ENCODE assay signal across 15 cellular contexts in the genomic region with DNA sequence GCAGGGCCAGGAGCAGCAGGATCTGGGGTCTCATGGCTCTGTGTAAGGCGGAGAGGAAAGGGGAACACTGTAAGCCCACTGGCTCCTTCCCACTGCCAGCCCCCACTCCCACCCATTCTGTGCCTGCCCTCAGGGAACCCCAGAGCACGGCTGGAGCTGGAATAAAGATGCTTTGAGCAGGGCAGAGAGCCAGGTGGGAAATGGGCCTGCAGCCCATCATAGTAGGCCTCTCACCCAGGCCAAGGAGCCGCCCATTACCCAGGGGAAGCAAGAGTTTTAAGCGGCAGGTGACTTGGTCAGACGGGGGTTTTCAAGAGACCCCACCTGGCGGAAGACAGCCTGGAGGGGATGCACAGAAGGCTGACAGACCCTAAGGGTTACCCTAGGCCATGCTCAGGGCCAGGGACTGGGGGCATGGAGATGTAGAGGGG. TPM values are rescaled to one million over a fixed set of nuclear protein-coding genes. Genes with fewer than 3 reads are reported as not detected.
DNase-seq lines count a peak whose midpoint lies in the region; ATAC-seq, FAIRE-seq and TF ChIP-seq lines count a peak whose summit lies in the region.
"Had no signal": no experiment of that assay in that cellular context is flagged by ENCODE, and none has a peak within 500 bp of the region (broad histone marks: within the 10 kb centered on the region; RNA-seq: fewer than 3 reads in every experiment).

No MANE protein-coding gene starts in this region.

- H3K36me3 ChIP-seq in heart right ventricle (peaks cover 0 to 46% (median 7%) of the 10 kb centered on the region in 9 donors), skeletal muscle tissue (ENCODE audit: control insufficient read depth in 3 of 3, insufficient read depth in 3 of 3, low read length in 3 of 3) (peaks cover 2 to 12% (median 4%) of the 10 kb centered on the region in 3 donors)

- peaks cover 31% of the 10 kb centered on the region for H3K27me3 Mint-ChIP-seq in activated B cell treated with CpG ODN at 0.5 μM for 24 hours

- DNase-seq in D721Med (ENCODE audit: insufficient read length, low spot score) (peak; percentile 3), activated B cell treated with CpG ODN at 0.5 μM for 24 hours (peak; percentile 14), heart right ventricle (no peak), AG20443 (ENCODE audit: low spot score) (no peak), NCI-H524 treated with DMSO at 0.1 percent for 48 hours (lab: John Stamatoyannopoulos, UW) (no peak), NCI-H187 (lab: John Stamatoyannopoulos, UW) (no peak)
- no peak for DNase-seq in stimulated activated CD4-positive, alpha-beta T cell treated with anti-CD3 and anti-CD28 coated beads, Interleukin-12 subunit alpha, Interleukin-12 subunit beta, amount 100 ng/mL, for 4 hours
- DNase-seq: activated naive CD4-positive, alpha-beta T cell treated with anti-CD3 and anti-CD28 coated beads, Interleukin-2, amount 50 U/mL, for 16 hours; CD4-positive, alpha-beta memory T cell; GF-D8; NCI-H2029; NK-92 treated with Interleukin-12 subunit alpha and Interleukin-12 subunit beta, amount 100 ng/mL, for 24 hours; SW 1271 had no signal

- H3K9me3 ChIP-seq in heart right ventricle (no peaks in the 10 kb centered on the region), skeletal muscle tissue (ENCODE audit: control insufficient read depth in 3 of 3, low read length in 3 of 3) (no peaks in the 10 kb centered on the region)

- no peak overlapping the region for H3K4me3 Mint-ChIP-seq in activated B cell treated with CpG ODN at 0.5 μM for 24 hours

- TF ChIP-seq CTCF in D721Med (IDR thresholded peaks at IDR 0.05; ENCODE audit: insufficient read depth, missing control alignments) (no peak), activated B cell treated with CpG ODN at 0.5 μM for 24 hours (IDR thresholded peaks at IDR 0.05) (no peak), heart right ventricle (IDR thresholded peaks at IDR 0.05) (no peak)

- peak overlapping the region; percentile 46 to 96 (median 78) for H3K27ac ChIP-seq in heart right ventricle
- peak overlapping the region; percentile 83 for H3K27ac ChIP-seq in skeletal muscle tissue (ENCODE audit: low read depth, low read length)

- no peak for FAIRE-seq in D721Med (lab: Jason Lieb, UNC)

- POLR2A ChIA-PET in activated B cell treated with CpG ODN at 0.5 μM for 24 hours (lab: Charles Lee) = interaction anchor here (0.7 to 1.4 kb wide), 2 partner anchors 9 to 37 kb away, joined by 3 read pairs; no protein-coding TSS in a partner anchor

- ATAC-seq in activated B cell treated with CpG ODN at 0.5 μM for 24 hours (ENCODE audit: low read depth) (no peak), heart right ventricle (no peak)

- H3K9me3 Mint-ChIP-seq in activated B cell treated with CpG ODN at 0.5 μM for 24 hours = no peaks in the 10 kb centered on the region
- H3K9me3 Mint-ChIP-seq: CD4-positive, alpha-beta memory T cell had no signal

- H3K4me1 ChIP-seq in heart right ventricle (peaks cover 15 to 72% (median 54%) of the 10 kb centered on the region in 9 donors), skeletal muscle tissue (ENCODE audit: control insufficient read depth in 3 of 3, insufficient read depth in 3 of 3, low read length in 3 of 3) (peaks cover 24 to 41% (median 31%) of the 10 kb centered on the region in 3 donors)

- H3K27ac Mint-ChIP-seq in activated B cell treated with CpG ODN at 0.5 μM for 24 hours = no peak overlapping the region

- H3K27me3 ChIP-seq in heart right ventricle (peaks cover 0 to 26% (median 0%) of the 10 kb centered on the region in 7 donors), skeletal muscle tissue (ENCODE audit: control insufficient read depth in 3 of 3, insufficient read depth in 3 of 3, low read length in 3 of 3) (peaks cover 19 to 21% (median 20%) of the 10 kb centered on the region in 3 donors)

- H3K4me1 Mint-ChIP-seq in activated B cell treated with CpG ODN at 0.5 μM for 24 hours = peaks cover 64% of the 10 kb centered on the region

- peaks cover 21% of the 10 kb centered on the region for H3K36me3 Mint-ChIP-seq in activated B cell treated with CpG ODN at 0.5 μM for 24 hours (ENCODE audit: low read depth)
- H3K36me3 Mint-ChIP-seq: CD4-positive, alpha-beta memory T cell had no signal

- H3K9ac ChIP-seq in skeletal muscle tissue (ENCODE audit: low read depth in 1 of 3, low read length in 3 of 3) = peak overlapping the region in 2 of 3 donors; percentile 45 to 79

- CTCF ChIA-PET in activated B cell treated with CpG ODN at 0.5 μM for 24 hours (lab: Charles Lee) = no interaction called here

- peak overlapping the region in 9 of 10 donors; percentile 15 to 87 (median 74) for H3K4me3 ChIP-seq in heart right ventricle
- peak overlapping the region in 1 of 3 donors; percentile 5 for H3K4me3 ChIP-seq in skeletal muscle tissue (ENCODE audit: low read length in 3 of 3)

- 65 to 68% methylated on average over 6 of the region's 6 CpGs for whole genome bisulfite sequencing in heart right ventricle, 2 donors

- intact Hi-C loops in activated B cell treated with CpG ODN at 0.5 μM for 24 hours (cut with micrococcal nuclease) (loop anchor here (1.0 to 2.0 kb wide), 2 partner anchors 9 to 15 kb away; no protein-coding TSS in a partner anchor), heart right ventricle (cut with DNase I) (loop anchor here in 3 of 10 donors (5.0 kb wide), 2 partner anchors 34 to 49 kb away; no protein-coding TSS in a partner anchor)

RNA-seq across cellular contexts. Expression of a gene that starts 4.6 kb away (rescaled TPM):
- total RNA-seq in activated B cell treated with CpG ODN at 0.5 μM for 24 hours = 25.8 and 27.8 TPM in 2 replicates
- total RNA-seq in heart right ventricle = 10 to 100 TPM; 16.7 to 61.3 (median 31.5) TPM
- polyA plus RNA-seq in heart right ventricle = 100 to 1,000 TPM in 1 of 2 donors, 10 to 100 TPM in 1; 62.4 to 215 TPM
- total RNA-seq in skeletal muscle tissue = 6.3 TPM
- polyA plus RNA-seq: neural cell had no signal

Comparison
In these comparisons a context has a peak if more than half of its experiments do, and no peak if none do; other contexts are left out.
1. DNase-seq: peak in D721Med (single experiment) and activated B cell treated with CpG ODN at 0.5 μM for 24 hours (single experiment); none in heart right ventricle (0 of 2), AG20443 (single experiment), NCI-H524 treated with DMSO at 0.1 percent for 48 hours (single experiment), NCI-H187 (0 of 2) and stimulated activated CD4-positive, alpha-beta T cell treated with anti-CD3 and anti-CD28 coated beads, Interleukin-12 subunit alpha, Interleukin-12 subunit beta, amount 100 ng/mL, for 4 hours (single experiment).